In the genomic region with DNA sequence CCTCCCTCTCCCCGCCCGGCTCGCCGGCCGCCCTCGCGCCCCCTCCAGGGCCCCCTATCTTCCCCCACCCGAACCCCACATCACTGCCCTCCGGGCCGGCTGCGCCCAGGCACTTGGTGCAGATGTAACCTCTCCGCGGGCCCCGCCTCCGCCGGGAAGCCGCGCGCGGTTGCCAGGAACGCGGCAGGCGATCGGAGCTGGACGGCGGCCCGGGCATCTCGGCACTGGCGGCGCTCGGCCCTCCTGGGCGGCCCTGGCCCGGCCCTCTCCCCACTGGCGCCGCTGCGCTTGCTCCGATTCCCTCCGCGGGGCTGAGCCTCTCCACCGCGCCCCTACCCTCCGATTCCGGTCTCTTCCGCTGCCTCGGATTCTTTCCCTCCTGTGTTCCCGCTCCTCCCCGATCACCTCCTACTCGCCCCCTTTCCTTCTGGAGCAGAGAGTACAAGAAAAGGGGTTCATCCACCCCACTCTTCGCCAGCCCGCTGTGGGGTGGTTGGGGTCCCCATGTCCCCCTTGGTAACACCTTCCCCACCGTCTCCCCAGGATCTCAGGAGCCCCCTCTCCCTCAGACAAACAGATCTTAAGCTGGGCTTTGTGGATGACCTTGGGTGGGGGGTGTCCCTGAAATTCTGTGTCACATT, we compare ENCODE assay signal across 1 cellular context.
TF ChIP-seq lines count a peak whose summit lies in the region.

No MANE protein-coding gene starts in this region.

TF ChIP-seq in HCT116, 20 proteins besides CTCF, POLR2A, EP300 and RAD21 (continued from another document):
- TF ChIP-seq, protein P1, sequence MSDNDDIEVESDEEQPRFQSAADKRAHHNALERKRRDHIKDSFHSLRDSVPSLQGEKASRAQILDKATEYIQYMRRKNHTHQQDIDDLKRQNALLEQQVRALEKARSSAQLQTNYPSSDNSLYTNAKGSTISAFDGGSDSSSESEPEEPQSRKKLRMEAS (IDR thresholded peaks at IDR 0.05) = no peak
- TF ChIP-seq SP1 (IDR thresholded peaks at IDR 0.05; ENCODE audit: low read depth) = no peak
- no peak for TF ChIP-seq ZBTB33 (IDR thresholded peaks at IDR 0.05; ENCODE audit: extremely low read depth, insufficient replicate concordance, low read length)
